Comparison of ENCODE assay signal across 1 cellular context in the genomic region with DNA sequence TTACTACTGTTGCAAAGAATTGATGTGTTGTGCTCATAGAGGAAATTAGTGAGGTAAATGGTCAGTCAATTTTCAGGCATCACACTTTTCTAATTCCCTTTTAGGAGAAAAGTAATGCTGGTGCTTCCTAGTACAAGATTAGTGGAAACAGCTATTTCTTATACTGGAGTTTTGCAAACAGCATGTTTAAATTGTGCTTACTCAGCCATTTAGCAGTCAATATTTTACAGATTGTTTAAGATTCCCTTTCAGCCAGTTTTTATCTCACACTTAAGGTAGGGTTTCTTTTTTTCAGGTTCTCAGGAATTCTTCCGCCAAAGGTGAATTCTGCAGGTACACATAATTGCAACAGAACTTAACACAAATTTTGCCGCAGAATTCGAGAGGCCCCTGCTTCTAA.
TF ChIP-seq lines count a peak whose summit lies in the region.

No MANE protein-coding gene starts in this region.

TF ChIP-seq in IMR-90, 13 proteins besides CTCF, POLR2A, EP300 and RAD21:
- TF ChIP-seq NFE2L2 (IDR thresholded peaks at IDR 0.05; ENCODE audit: low read depth, low read length) (no peak), MAFK (IDR thresholded peaks at IDR 0.05; ENCODE audit: low read depth, low read length) (peak; percentile 96)
